ENCODE assay signal across 10 cellular contexts in genomic region chr19:34350161-34350561, GRCh38. TPM values are rescaled to one million over a fixed set of nuclear protein-coding genes. Genes with fewer than 3 reads are reported as not detected.
A peak's percentile ranks its signal among the peaks of the same experiment; 100 is the strongest.
DNase-seq lines count a peak whose midpoint lies in the region; ATAC-seq and TF ChIP-seq lines count a peak whose summit lies in the region.
"Had no signal": no experiment of that assay in that cellular context is flagged by ENCODE, and none has a peak within 500 bp of the region (broad histone marks: within the 10 kb centered on the region; RNA-seq: fewer than 3 reads in every experiment).

No MANE protein-coding gene starts in this region.

- H3K4me1 ChIP-seq in HEK293 (ENCODE audit: control insufficient read depth, insufficient read depth, low read length), result no peaks in the 10 kb centered on the region

- H3K4me3 ChIP-seq in HEK293 (ENCODE audit: low read depth, low read length), result no peak overlapping the region

- peaks cover 20% of the 10 kb centered on the region for H3K36me3 Mint-ChIP-seq in effector memory CD8-positive, alpha-beta T cell (ENCODE audit: insufficient read depth)

- DNase-seq in activated CD8-positive, alpha-beta memory T cell treated with anti-CD3 and anti-CD28 coated beads for 1 hour (ENCODE audit: extremely low read depth in 1 of 2, low read depth in 1 of 2), result peak; percentile 22 to 32
- peak; percentile 64 to 72 (median 64) for DNase-seq in effector memory CD8-positive, alpha-beta T cell
- peak; percentile 29 to 48 for DNase-seq in stimulated activated CD8-positive, alpha-beta memory T cell treated with anti-CD3 and anti-CD28 coated beads, Interleukin-2, amount 100 ng/mL, for 1 hour (ENCODE audit: low read depth in 2 of 2)
- no peak for DNase-seq in Right ventricle myocardium inferior (ENCODE audit: missing footprints)
- DNase-seq in ACHN, result no peak
- DNase-seq: NCI-H526 treated with DMSO at 0.1 percent for 48 hours had no signal

- POLR2A ChIA-PET in HEK293 (lab: Yijun Ruan, JAX), result interaction anchor here (1.9 kb wide), 1 partner anchor 9 kb away, joined by 6 read pairs; no protein-coding TSS in a partner anchor

- H3K9me3 ChIP-seq in HEK293 (ENCODE audit: control insufficient read depth, insufficient read depth, low read depth, low read length), result no peaks in the 10 kb centered on the region

- peak; percentile 93 for ATAC-seq in effector memory CD8-positive, alpha-beta T cell (replicated peaks)
- ATAC-seq in Right ventricle myocardium inferior, result no peak
- ATAC-seq in HG02970 (IDR thresholded peaks at IDR 0.05; ENCODE audit: low FRiP score, unreplicated experiment), result no peak
- ATAC-seq in HG03439 (IDR thresholded peaks at IDR 0.05; ENCODE audit: unreplicated experiment), result no peak

- peaks cover 23 to 29% of the 10 kb centered on the region in 2 donors for H3K4me1 Mint-ChIP-seq in effector memory CD8-positive, alpha-beta T cell (ENCODE audit: low read depth in 2 of 2)
- H3K4me1 Mint-ChIP-seq: mesothelial cell of epicardium had no signal

- CTCF ChIA-PET in HEK293 (lab: Yijun Ruan, JAX), result interaction anchor here (1.1 to 6.4 kb wide), 2 partner anchors 16 to 80 kb away, joined by 4 to 90 read pairs; no protein-coding TSS in a partner anchor

- H3K36me3 ChIP-seq in HEK293 (ENCODE audit: control insufficient read depth in 2 of 2, insufficient read depth in 1 of 2, low read length in 2 of 2), result peaks cover 66 to 77% of the 10 kb centered on the region in 2 experiments

- intact Hi-C loops in Right ventricle myocardium inferior (cut with DNase I), result no loop called here

- TF ChIP-seq CTCF in HEK293 (tag by site-specific recombination; IDR thresholded peaks at IDR 0.05), result no peak

- no peaks in the 10 kb centered on the region for H3K27me3 Mint-ChIP-seq in effector memory CD8-positive, alpha-beta T cell

- H3K4me3 Mint-ChIP-seq in effector memory CD8-positive, alpha-beta T cell, result peak overlapping the region; percentile 52 to 59
- H3K4me3 Mint-ChIP-seq: mesothelial cell of epicardium had no signal

- no peak overlapping the region for H3K27ac ChIP-seq in HEK293 (ENCODE audit: extremely low read depth, low read depth, low read length)

- H3K9me3 Mint-ChIP-seq in effector memory CD8-positive, alpha-beta T cell, result no peaks in the 10 kb centered on the region
- H3K9me3 Mint-ChIP-seq: mesothelial cell of epicardium had no signal

- peak overlapping the region; percentile 88 to 91 for H3K27ac Mint-ChIP-seq in effector memory CD8-positive, alpha-beta T cell

- in situ Hi-C loops in ACHN (cut with HindIII; ENCODE audit: low pct_ligation_motif_present, low pct_unique_long_range_greater_than_20kb, low sequenced_read_pairs), result no loop called here

TF ChIP-seq in HEK293, 187 proteins besides CTCF, POLR2A, EP300 and RAD21:
- TF ChIP-seq SCRT1 (tag by site-specific recombination; IDR thresholded peaks at IDR 0.05; ENCODE audit: borderline replicate concordance) (0 out of 2 replicates have a peak, but pooled peaks have one; percentile 44), ZNF785 (tag by site-specific recombination; IDR thresholded peaks at IDR 0.05) (no peak), SCRT2 (tag by site-specific recombination; IDR thresholded peaks at IDR 0.05) (peak; percentile 71)

RNA-seq across cellular contexts. Expression of gene GPI, which starts 14.8 kb away (rescaled TPM):
- total RNA-seq in Right ventricle myocardium inferior, result 533 TPM

RNA-seq across cellular contexts. Expression of gene PDCD2L, which starts 54.0 kb away (rescaled TPM):
- total RNA-seq in Right ventricle myocardium inferior, result 10.6 TPM

Comparison
In these comparisons a context has a peak if more than half of its experiments do, and no peak if none do; other contexts are left out.
1. DNase-seq: peak in activated CD8-positive, alpha-beta memory T cell treated with anti-CD3 and anti-CD28 coated beads for 1 hour (2 of 2), effector memory CD8-positive, alpha-beta T cell (3 of 3) and stimulated activated CD8-positive, alpha-beta memory T cell treated with anti-CD3 and anti-CD28 coated beads, Interleukin-2, amount 100 ng/mL, for 1 hour (2 of 2); none in Right ventricle myocardium inferior (single experiment) and ACHN (single experiment).